In the genomic region with DNA sequence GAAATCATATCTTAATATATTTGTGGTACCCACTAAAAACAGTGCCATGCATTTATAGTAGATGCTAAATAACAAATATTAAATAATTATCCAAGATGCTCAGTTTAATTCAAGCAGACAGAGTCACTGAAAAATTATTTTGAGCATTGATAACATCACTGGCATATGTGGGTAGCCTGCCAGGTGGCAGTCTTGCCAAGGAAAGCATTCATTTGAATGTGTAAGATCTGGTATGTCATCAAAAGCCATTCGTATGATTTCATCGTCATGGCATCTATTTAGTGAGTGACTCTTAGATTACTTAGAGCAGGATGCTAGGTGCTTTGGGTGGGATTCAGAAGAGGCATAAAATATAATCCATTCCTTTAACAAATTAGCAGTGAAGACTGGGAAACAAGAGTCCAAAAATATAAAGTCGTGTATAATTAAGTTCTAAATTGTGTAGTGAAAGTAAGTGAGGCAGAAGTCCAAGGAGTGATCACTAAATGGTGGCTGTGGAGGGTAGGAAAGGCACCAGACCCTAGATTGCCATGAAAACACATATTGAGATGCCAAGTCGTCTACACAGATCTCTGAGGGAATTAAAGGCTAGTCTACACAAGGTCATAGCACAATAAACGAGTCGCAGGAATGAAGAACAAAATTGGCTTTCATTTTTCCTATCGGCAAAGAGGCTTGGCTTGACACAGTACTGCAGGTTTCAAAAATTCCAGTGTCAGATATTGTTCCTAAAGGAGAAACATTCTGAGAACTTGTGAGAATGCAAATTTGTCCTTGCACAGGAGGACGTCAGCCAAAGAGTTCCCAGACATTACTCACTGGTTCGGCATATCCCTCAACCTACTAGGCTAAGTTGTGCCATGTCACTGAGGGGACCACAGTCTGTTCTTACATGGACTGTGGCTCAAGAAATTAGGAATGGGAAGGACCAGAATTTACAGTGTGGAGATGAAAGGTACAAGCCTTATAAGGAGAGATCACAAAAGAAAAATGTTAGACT, we compare ENCODE assay signal across 1 cellular context.
A peak's percentile ranks its signal among the peaks of the same experiment; 100 is the strongest.
TF ChIP-seq lines count a peak whose summit lies in the region.

No MANE protein-coding gene starts in this region.

TF ChIP-seq in SK-N-SH, 30 proteins besides CTCF, POLR2A, EP300 and RAD21 (continued from another document):
- TF ChIP-seq, protein P1, sequence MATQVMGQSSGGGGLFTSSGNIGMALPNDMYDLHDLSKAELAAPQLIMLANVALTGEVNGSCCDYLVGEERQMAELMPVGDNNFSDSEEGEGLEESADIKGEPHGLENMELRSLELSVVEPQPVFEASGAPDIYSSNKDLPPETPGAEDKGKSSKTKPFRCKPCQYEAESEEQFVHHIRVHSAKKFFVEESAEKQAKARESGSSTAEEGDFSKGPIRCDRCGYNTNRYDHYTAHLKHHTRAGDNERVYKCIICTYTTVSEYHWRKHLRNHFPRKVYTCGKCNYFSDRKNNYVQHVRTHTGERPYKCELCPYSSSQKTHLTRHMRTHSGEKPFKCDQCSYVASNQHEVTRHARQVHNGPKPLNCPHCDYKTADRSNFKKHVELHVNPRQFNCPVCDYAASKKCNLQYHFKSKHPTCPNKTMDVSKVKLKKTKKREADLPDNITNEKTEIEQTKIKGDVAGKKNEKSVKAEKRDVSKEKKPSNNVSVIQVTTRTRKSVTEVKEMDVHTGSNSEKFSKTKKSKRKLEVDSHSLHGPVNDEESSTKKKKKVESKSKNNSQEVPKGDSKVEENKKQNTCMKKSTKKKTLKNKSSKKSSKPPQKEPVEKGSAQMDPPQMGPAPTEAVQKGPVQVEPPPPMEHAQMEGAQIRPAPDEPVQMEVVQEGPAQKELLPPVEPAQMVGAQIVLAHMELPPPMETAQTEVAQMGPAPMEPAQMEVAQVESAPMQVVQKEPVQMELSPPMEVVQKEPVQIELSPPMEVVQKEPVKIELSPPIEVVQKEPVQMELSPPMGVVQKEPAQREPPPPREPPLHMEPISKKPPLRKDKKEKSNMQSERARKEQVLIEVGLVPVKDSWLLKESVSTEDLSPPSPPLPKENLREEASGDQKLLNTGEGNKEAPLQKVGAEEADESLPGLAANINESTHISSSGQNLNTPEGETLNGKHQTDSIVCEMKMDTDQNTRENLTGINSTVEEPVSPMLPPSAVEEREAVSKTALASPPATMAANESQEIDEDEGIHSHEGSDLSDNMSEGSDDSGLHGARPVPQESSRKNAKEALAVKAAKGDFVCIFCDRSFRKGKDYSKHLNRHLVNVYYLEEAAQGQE (IDR thresholded peaks at IDR 0.05; ENCODE audit: low read depth, low read length): no peak
- TF ChIP-seq, protein P2, sequence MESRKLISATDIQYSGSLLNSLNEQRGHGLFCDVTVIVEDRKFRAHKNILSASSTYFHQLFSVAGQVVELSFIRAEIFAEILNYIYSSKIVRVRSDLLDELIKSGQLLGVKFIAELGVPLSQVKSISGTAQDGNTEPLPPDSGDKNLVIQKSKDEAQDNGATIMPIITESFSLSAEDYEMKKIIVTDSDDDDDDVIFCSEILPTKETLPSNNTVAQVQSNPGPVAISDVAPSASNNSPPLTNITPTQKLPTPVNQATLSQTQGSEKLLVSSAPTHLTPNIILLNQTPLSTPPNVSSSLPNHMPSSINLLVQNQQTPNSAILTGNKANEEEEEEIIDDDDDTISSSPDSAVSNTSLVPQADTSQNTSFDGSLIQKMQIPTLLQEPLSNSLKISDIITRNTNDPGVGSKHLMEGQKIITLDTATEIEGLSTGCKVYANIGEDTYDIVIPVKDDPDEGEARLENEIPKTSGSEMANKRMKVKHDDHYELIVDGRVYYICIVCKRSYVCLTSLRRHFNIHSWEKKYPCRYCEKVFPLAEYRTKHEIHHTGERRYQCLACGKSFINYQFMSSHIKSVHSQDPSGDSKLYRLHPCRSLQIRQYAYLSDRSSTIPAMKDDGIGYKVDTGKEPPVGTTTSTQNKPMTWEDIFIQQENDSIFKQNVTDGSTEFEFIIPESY (IDR thresholded peaks at IDR 0.05; ENCODE audit: borderline replicate concordance, low read depth): peak; percentile 81; the same call in 1 of the 2 replicates
- TF ChIP-seq, protein P3, sequence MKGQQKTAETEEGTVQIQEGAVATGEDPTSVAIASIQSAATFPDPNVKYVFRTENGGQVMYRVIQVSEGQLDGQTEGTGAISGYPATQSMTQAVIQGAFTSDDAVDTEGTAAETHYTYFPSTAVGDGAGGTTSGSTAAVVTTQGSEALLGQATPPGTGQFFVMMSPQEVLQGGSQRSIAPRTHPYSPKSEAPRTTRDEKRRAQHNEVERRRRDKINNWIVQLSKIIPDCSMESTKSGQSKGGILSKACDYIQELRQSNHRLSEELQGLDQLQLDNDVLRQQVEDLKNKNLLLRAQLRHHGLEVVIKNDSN (IDR thresholded peaks at IDR 0.05; ENCODE audit: borderline replicate concordance, low read depth): no peak
- peak; percentile 50 for TF ChIP-seq SMC3 (IDR thresholded peaks at IDR 0.05; ENCODE audit: low read depth, low read length)
